8 cellular contexts compared by ENCODE assay signal in the genomic region with DNA sequence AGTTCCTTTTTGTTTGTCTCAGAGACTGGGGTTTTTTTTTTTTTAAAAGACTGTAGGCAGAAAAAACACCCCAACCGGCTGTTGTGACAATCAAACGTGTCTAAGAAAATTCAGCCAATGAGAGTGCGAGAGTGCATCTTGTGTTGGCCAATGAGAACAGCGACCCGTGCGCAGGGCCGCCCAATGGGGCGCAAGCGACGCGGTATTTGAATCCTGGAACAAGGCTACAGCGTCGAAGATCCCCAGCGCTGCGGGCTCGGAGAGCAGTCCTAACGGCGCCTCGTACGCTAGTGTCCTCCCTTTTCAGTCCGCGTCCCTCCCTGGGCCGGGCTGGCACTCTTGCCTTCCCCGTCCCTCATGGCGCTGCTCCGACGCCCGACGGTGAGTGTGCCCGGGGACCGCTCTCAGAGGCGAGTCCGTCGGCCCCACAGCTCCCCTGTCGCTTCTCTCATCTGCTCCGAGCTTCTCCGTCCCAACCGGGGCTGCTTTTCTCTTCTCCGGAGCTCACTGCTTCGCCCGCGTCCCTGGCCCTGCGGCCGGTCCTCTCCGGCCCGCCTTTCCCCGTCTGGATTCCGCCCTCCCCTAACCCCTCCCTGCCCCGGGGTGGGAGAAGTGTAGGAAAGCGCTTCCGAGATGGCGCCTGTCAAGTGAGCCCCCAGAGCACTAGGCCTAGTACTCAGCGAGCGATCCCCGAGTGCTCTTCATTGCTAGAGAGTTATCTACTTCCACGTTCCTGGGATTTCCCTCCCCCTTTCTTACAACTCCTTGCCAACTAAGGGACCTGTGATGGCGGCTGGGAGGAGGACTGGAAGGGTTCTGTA. TPM values are rescaled to one million over a fixed set of nuclear protein-coding genes. Genes with fewer than 3 reads are reported as not detected.
A peak's percentile ranks its signal among the peaks of the same experiment; 100 is the strongest.
DNase-seq lines count a peak whose midpoint lies in the region; ATAC-seq and TF ChIP-seq lines count a peak whose summit lies in the region.

CCNB2 (plus strand) TSS at position 235 of the 821 bp plus-strand sequence; CDS start at position 358, 123 bp downstream.

- no peak for TF ChIP-seq CTCF in right atrium auricular region (IDR thresholded peaks at IDR 0.05)
- TF ChIP-seq CTCF in vagina (IDR thresholded peaks at IDR 0.05), result no peak

- TF ChIP-seq POLR2A in GM18505 (IDR thresholded peaks at IDR 0.05; ENCODE audit: borderline replicate concordance, extremely low read depth, insufficient read depth, insufficient read length) (peak; percentile 86), vagina (IDR thresholded peaks at IDR 0.05) (no peak)

- H3K27me3 ChIP-seq in right atrium auricular region (no peaks in the 10 kb centered on the region), vagina (no peaks in the 10 kb centered on the region)

- H3K4me1 ChIP-seq in right atrium auricular region, result peaks cover 0 to 6% of the 10 kb centered on the region in 2 donors
- peaks cover 5% of the 10 kb centered on the region for H3K4me1 ChIP-seq in vagina

- intact Hi-C loops in vagina (cut with DNase I), result no loop called here

- H3K27ac ChIP-seq in angular gyrus (ENCODE audit: low read depth, low read length) (peak within 1 kb of the TSS; percentile 25), right atrium auricular region (no peak within 1 kb of the TSS), vagina (no peak within 1 kb of the TSS)

- peak; percentile 44 for DNase-seq in NCI-H187 treated with DMSO at 0.1 percent for 48 hours (lab: John Stamatoyannopoulos, UW)
- peak; percentile 62 to 97 (median 78) for DNase-seq in T-helper 2 cell
- peak; percentile 90 for DNase-seq in right atrium auricular region (ENCODE audit: low spot score)
- DNase-seq in pulmonary artery endothelial cell (ENCODE audit: low read depth, low spot score), result peak; percentile 75
- peak in 1 of 2 donors; percentile 92 for DNase-seq in vagina (ENCODE audit: extremely low spot score in 2 of 2)

- H3K4me3 ChIP-seq in right atrium auricular region (peak within 1 kb of the TSS; percentile 49 to 63), vagina (peak within 1 kb of the TSS; percentile 45 to 47)

- H3K36me3 ChIP-seq in right atrium auricular region (peaks cover 3% of the 10 kb centered on the region), vagina (no peaks in the 10 kb centered on the region)

- peak; percentile 94 for ATAC-seq in GM18505 (IDR thresholded peaks at IDR 0.05; ENCODE audit: unreplicated experiment)
- peak; percentile 94 for ATAC-seq in HG02970 (IDR thresholded peaks at IDR 0.05; ENCODE audit: low FRiP score, unreplicated experiment)

- H3K9me3 ChIP-seq in right atrium auricular region, result no peaks in the 10 kb centered on the region
- no peaks in the 10 kb centered on the region for H3K9me3 ChIP-seq in vagina

RNA-seq across cellular contexts. Expression of gene CCNB2, which starts in this region (rescaled TPM):
- 1 to 10 TPM in 1 of 2 donors, not detected in 1; 2.1 TPM for total RNA-seq in right atrium auricular region
- total RNA-seq in pulmonary artery endothelial cell, result 30.1 and 55.7 TPM in 2 replicates
- total RNA-seq in vagina, result 5.9 TPM
